In genomic region chr2:136997550-136997949, GRCh38 we compare ENCODE assay signal across 30 cellular contexts.
DNase-seq lines count a peak whose midpoint lies in the region; ATAC-seq, FAIRE-seq and TF ChIP-seq lines count a peak whose summit lies in the region.
"Had no signal": no experiment of that assay in that cellular context is flagged by ENCODE, and none has a peak within 500 bp of the region (broad histone marks: within the 10 kb centered on the region; RNA-seq: fewer than 3 reads in every experiment).

No MANE protein-coding gene starts in this region.

- H3K27ac Mint-ChIP-seq in natural killer cell treated with Interleukin-12 subunit alpha and Interleukin-12 subunit beta and Interleukin-15 and Interleukin-18, amount 100 ng/mL, for 72 hours, result no peak overlapping the region
- H3K27ac Mint-ChIP-seq: activated T-cell treated with anti-CD3 and anti-CD28 coated beads, Interleukin-2, amount 50 U/mL, for 24 hours; CD4-positive, alpha-beta T cell; H9; WTC11 had no signal

- peaks cover 13% of the 10 kb centered on the region for H3K4me1 ChIP-seq in ACC112 (ENCODE audit: control insufficient read depth, insufficient read depth, low read length, unreplicated experiment)
- no peaks in the 10 kb centered on the region for H3K4me1 ChIP-seq in effector memory CD4-positive, alpha-beta T cell (ENCODE audit: control insufficient read depth, insufficient read depth, low read length, poor library complexity, severe bottlenecking)
- H3K4me1 ChIP-seq: A549, ascending aorta, esophagus squamous epithelium, right atrium auricular region, testis had no signal

- H3K9me3 Mint-ChIP-seq in natural killer cell treated with Interleukin-12 subunit alpha and Interleukin-12 subunit beta and Interleukin-15 and Interleukin-18, amount 100 ng/mL, for 72 hours, result no peaks in the 10 kb centered on the region
- H3K9me3 Mint-ChIP-seq: activated T-cell treated with anti-CD3 and anti-CD28 coated beads, Interleukin-2, amount 50 U/mL, for 24 hours; CD4-positive, alpha-beta T cell; H9 had no signal

- FAIRE-seq in HTR-8/SVneo (lab: Jason Lieb, UNC), result no peak
- FAIRE-seq: A549, frontal cortex, GM18507 had no signal

- no peak overlapping the region for H3K4me3 Mint-ChIP-seq in natural killer cell treated with Interleukin-12 subunit alpha and Interleukin-12 subunit beta and Interleukin-15 and Interleukin-18, amount 100 ng/mL, for 72 hours
- H3K4me3 Mint-ChIP-seq: activated T-cell treated with anti-CD3 and anti-CD28 coated beads, Interleukin-2, amount 50 U/mL, for 24 hours; CD4-positive, alpha-beta T cell; H9; WTC11 had no signal

- H3K27me3 Mint-ChIP-seq in natural killer cell treated with Interleukin-12 subunit alpha and Interleukin-12 subunit beta and Interleukin-15 and Interleukin-18, amount 100 ng/mL, for 72 hours, result no peaks in the 10 kb centered on the region
- H3K27me3 Mint-ChIP-seq: activated T-cell treated with anti-CD3 and anti-CD28 coated beads, Interleukin-2, amount 50 U/mL, for 24 hours; CD4-positive, alpha-beta T cell had no signal

- no peak overlapping the region for H3K4me3 ChIP-seq in ACC112 (ENCODE audit: low read depth, low read length)
- H3K4me3 ChIP-seq in brain microvascular endothelial cell (ENCODE audit: low read depth, low read length), result no peak overlapping the region
- H3K4me3 ChIP-seq in effector memory CD4-positive, alpha-beta T cell (ENCODE audit: insufficient read depth, low read depth, low read length, poor library complexity, severe bottlenecking), result no peak overlapping the region
- H3K4me3 ChIP-seq: A549, ascending aorta, esophagus squamous epithelium, right atrium auricular region, smooth muscle cell, testis had no signal

- no peaks in the 10 kb centered on the region for H3K4me1 Mint-ChIP-seq in natural killer cell treated with Interleukin-12 subunit alpha and Interleukin-12 subunit beta and Interleukin-15 and Interleukin-18, amount 100 ng/mL, for 72 hours (ENCODE audit: low read depth in 2 of 2)
- H3K4me1 Mint-ChIP-seq: H9, WTC11 had no signal

- H3K9me3 ChIP-seq in effector memory CD4-positive, alpha-beta T cell (ENCODE audit: control insufficient read depth, low read length), result no peaks in the 10 kb centered on the region
- H3K9me3 ChIP-seq: A549, ascending aorta, esophagus squamous epithelium, right atrium auricular region, SK-N-SH, testis had no signal

- H3K27ac ChIP-seq in ACC112 (ENCODE audit: low read depth, low read length) (peak overlapping the region; percentile 47; the same call in 1 of the 2 replicates), brain microvascular endothelial cell (no peak overlapping the region)
- no peak overlapping the region for H3K27ac ChIP-seq in effector memory CD4-positive, alpha-beta T cell (ENCODE audit: insufficient read depth, low read length, poor library complexity, severe bottlenecking)
- H3K27ac ChIP-seq: A549, ascending aorta, esophagus squamous epithelium, HL-60, right atrium auricular region, testis had no signal

- in situ Hi-C loops in brain microvascular endothelial cell (cut with HindIII; ENCODE audit: low pct_ligation_motif_present, low sequenced_read_pairs), result no loop called here

- DNase-seq in HTR-8/SVneo (ENCODE audit: insufficient read length, low spot score) (peak; percentile 10), brain microvascular endothelial cell (peak; percentile 7), kidney tubule cell (ENCODE audit: low spot score) (peak; percentile 72), HuH-7 (ENCODE audit: low spot score) (no peak)
- DNase-seq in natural killer cell treated with Interleukin-12 subunit alpha and Interleukin-12 subunit beta and Interleukin-15 and Interleukin-18, amount 100 ng/mL, for 72 hours (ENCODE audit: low spot score), result no peak
- DNase-seq in effector memory CD4-positive, alpha-beta T cell, result no peak
- DNase-seq: activated gamma-delta T cell treated with Interleukin-2 at 50 U/mL for 16 hours; activated T-cell treated with anti-CD3 and anti-CD28 coated beads, Interleukin-2, amount 50 U/mL, for 24 hours; CD4-positive, alpha-beta T cell; central memory CD4-positive, alpha-beta T cell; esophagus squamous epithelium; H9; Kasumi-1; left colon; mesenchymal stem cell; NCI-H146; NCI-H2107; SK-N-SH; stimulated activated naive CD8-positive, alpha-beta T cell treated with anti-CD3 and anti-CD28 coated beads, Interleukin-15, Interleukin-2, amounts not matched to agents 100 U/mL and 50 U/mL, for 24 hours; testis had no signal

- TF ChIP-seq CTCF in brain microvascular endothelial cell (IDR thresholded peaks at IDR 0.05; ENCODE audit: low read depth, low read length, missing control alignments), result no peak

- no peak for ATAC-seq in GM18517 (IDR thresholded peaks at IDR 0.05; ENCODE audit: unreplicated experiment)
- ATAC-seq in natural killer cell treated with Interleukin-12 subunit alpha and Interleukin-12 subunit beta and Interleukin-15 and Interleukin-18, amount 100 ng/mL, for 72 hours, result no peak
- ATAC-seq: A549; left colon; stimulated activated naive CD8-positive, alpha-beta T cell treated with anti-CD3 and anti-CD28 coated beads, Interleukin-15, Interleukin-2, amounts not matched to agents 100 U/mL and 50 U/mL, for 24 hours; WTC11 had no signal

- H3K27me3 ChIP-seq in ACC112 (ENCODE audit: insufficient read depth, low read length), result no peaks in the 10 kb centered on the region
- H3K27me3 ChIP-seq in brain microvascular endothelial cell (replicated peaks), result no peaks in the 10 kb centered on the region
- no peaks in the 10 kb centered on the region for H3K27me3 ChIP-seq in effector memory CD4-positive, alpha-beta T cell (replicated peaks; ENCODE audit: control insufficient read depth, insufficient read depth, low read length, poor library complexity, severe bottlenecking)
- H3K27me3 ChIP-seq: ascending aorta, esophagus squamous epithelium, right atrium auricular region, testis had no signal

- no peaks in the 10 kb centered on the region for H3K36me3 ChIP-seq in ACC112 (ENCODE audit: insufficient read depth, low read length)
- no peaks in the 10 kb centered on the region for H3K36me3 ChIP-seq in brain microvascular endothelial cell (replicated peaks)
- H3K36me3 ChIP-seq in effector memory CD4-positive, alpha-beta T cell (ENCODE audit: control insufficient read depth, insufficient read depth, low read length), result no peaks in the 10 kb centered on the region
- H3K36me3 ChIP-seq: ascending aorta, esophagus squamous epithelium, right atrium auricular region had no signal

- peak overlapping the region; percentile 30 for H2AFZ ChIP-seq in ACC112 (ENCODE audit: low read length, unreplicated experiment)

- no peaks in the 10 kb centered on the region for H3K79me2 ChIP-seq in ACC112 (ENCODE audit: control insufficient read depth, insufficient read depth, low read length, unreplicated experiment)

- no peaks in the 10 kb centered on the region for H3K36me3 Mint-ChIP-seq in natural killer cell treated with Interleukin-12 subunit alpha and Interleukin-12 subunit beta and Interleukin-15 and Interleukin-18, amount 100 ng/mL, for 72 hours
- H3K36me3 Mint-ChIP-seq: WTC11 had no signal

Comparison
In these comparisons a context has a peak if more than half of its experiments do, and no peak if none do; other contexts are left out.
1. DNase-seq: peak in HTR-8/SVneo (single experiment), brain microvascular endothelial cell (single experiment) and kidney tubule cell (single experiment); none in natural killer cell treated with Interleukin-12 subunit alpha and Interleukin-12 subunit beta and Interleukin-15 and Interleukin-18, amount 100 ng/mL, for 72 hours (single experiment), HuH-7 (single experiment) and effector memory CD4-positive, alpha-beta T cell (0 of 3).